ENCODE assay signal across 8 cellular contexts in genomic region chr1:19468397-19468956, GRCh38. TPM values are rescaled to one million over a fixed set of nuclear protein-coding genes. Genes with fewer than 3 reads are reported as not detected.
A peak's percentile ranks its signal among the peaks of the same experiment; 100 is the strongest.
DNase-seq lines count a peak whose midpoint lies in the region; ATAC-seq lines count a peak whose summit lies in the region.

No MANE protein-coding gene starts in this region.

- peak; percentile 64 for ATAC-seq in GM18909 (IDR thresholded peaks at IDR 0.05; ENCODE audit: poor library complexity, unreplicated experiment)
- peak; percentile 58 for ATAC-seq in HG03442 (IDR thresholded peaks at IDR 0.05; ENCODE audit: unreplicated experiment)
- ATAC-seq in HG03520 (IDR thresholded peaks at IDR 0.05; ENCODE audit: unreplicated experiment), result no peak

- peak overlapping the region; percentile 85 for H3K27ac ChIP-seq in epithelial cell of prostate

- peak; percentile 70 for DNase-seq in activated CD4-positive, alpha-beta T cell treated with anti-CD3 and anti-CD28 coated beads, Interleukin-2, amount 50 U/mL, for 1 hour
- DNase-seq in epithelial cell of prostate (ENCODE audit: low read depth, low spot score) (peak; percentile 27), renal cortical epithelial cell (ENCODE audit: low read depth) (peak; percentile 40), RPMI8226 (no peak), GOT3 (lab: John Stamatoyannopoulos, UW) (no peak)

RNA-seq across cellular contexts. Expression of gene CAPZB, which starts 16.9 kb away (rescaled TPM):
- total RNA-seq in renal cortical epithelial cell, result 114 and 151 TPM in 2 replicates

Comparison
In these comparisons a context has a peak if more than half of its experiments do, and no peak if none do; other contexts are left out.
1. DNase-seq: peak in activated CD4-positive, alpha-beta T cell treated with anti-CD3 and anti-CD28 coated beads, Interleukin-2, amount 50 U/mL, for 1 hour (single experiment), epithelial cell of prostate (single experiment) and renal cortical epithelial cell (single experiment); none in RPMI8226 (single experiment) and GOT3 (single experiment).